In genomic region chr4:139454111-139454600, GRCh38 we compare ENCODE assay signal across 1 cellular context.
TF ChIP-seq lines count a peak whose summit lies in the region.

Gene RAB33B (plus strand): TSS chr4:139454121. CDS start chr4:139454196, 75 bp downstream.

TF ChIP-seq in K562, 482 proteins besides CTCF, POLR2A, EP300 and RAD21 (continued from another document and continues in another):
- TF ChIP-seq FOXJ3 (CRISPR knock-in tag; IDR thresholded peaks at IDR 0.05) (no peak), ATF7 (IDR thresholded peaks at IDR 0.05) (peak; percentile 66), MCM7 (IDR thresholded peaks at IDR 0.05) (no peak), CEBPZ (IDR thresholded peaks at IDR 0.05; ENCODE audit: borderline replicate concordance, low read depth, low read length) (no peak), BHLHE40 (IDR thresholded peaks at IDR 0.05; ENCODE audit: low read length) (0 out of 2 replicates have a peak, but pooled peaks have one; percentile 12), BCOR (IDR thresholded peaks at IDR 0.05) (peak; percentile 42), RBBP5 (IDR thresholded peaks at IDR 0.05; ENCODE audit: borderline replicate concordance, insufficient read depth, low read length, poor library complexity, severe bottlenecking) (peak; percentile 71), MTA2 (IDR thresholded peaks at IDR 0.05; ENCODE audit: low read depth) (no peak), CC2D1A (IDR thresholded peaks at IDR 0.05) (peak; percentile 77; the same call in 1 of the 2 replicates), ZNF431 (CRISPR knock-in tag; IDR thresholded peaks at IDR 0.05) (0 out of 2 replicates have a peak, but pooled peaks have one; percentile 24), TCFL5 (CRISPR knock-in tag; conservative IDR thresholded peaks at IDR 0.05) (no peak), SMARCB1 (IDR thresholded peaks at IDR 0.05; ENCODE audit: insufficient read length, low read depth) (no peak), NFXL1 (CRISPR knock-in tag; IDR thresholded peaks at IDR 0.05) (no peak), ZNF347 (CRISPR knock-in tag; IDR thresholded peaks at IDR 0.05; ENCODE audit: low read depth) (no peak), CEBPB (tag; IDR thresholded peaks at IDR 0.05) (peak; percentile 89), SMC3 (conservative IDR thresholded peaks at IDR 0.05; ENCODE audit: insufficient read depth, low read depth, low read length) (no peak; the same call in 1 of the 2 replicates), NR0B1 (IDR thresholded peaks at IDR 0.05; ENCODE audit: partially characterized antibody) (no peak), PHTF2 (CRISPR knock-in tag; IDR thresholded peaks at IDR 0.05) (no peak), KAT7 (CRISPR knock-in tag; IDR thresholded peaks at IDR 0.05; ENCODE audit: borderline replicate concordance) (no peak), CHAMP1 (IDR thresholded peaks at IDR 0.05) (no peak), RCOR1 (IDR thresholded peaks at IDR 0.05; ENCODE audit: borderline replicate concordance in 1 of 2, low read depth in 2 of 2, low read length in 2 of 2) (no peak), DDX20 (tag; IDR thresholded peaks at IDR 0.05; ENCODE audit: low read depth) (no peak)
- TF ChIP-seq, protein P1, sequence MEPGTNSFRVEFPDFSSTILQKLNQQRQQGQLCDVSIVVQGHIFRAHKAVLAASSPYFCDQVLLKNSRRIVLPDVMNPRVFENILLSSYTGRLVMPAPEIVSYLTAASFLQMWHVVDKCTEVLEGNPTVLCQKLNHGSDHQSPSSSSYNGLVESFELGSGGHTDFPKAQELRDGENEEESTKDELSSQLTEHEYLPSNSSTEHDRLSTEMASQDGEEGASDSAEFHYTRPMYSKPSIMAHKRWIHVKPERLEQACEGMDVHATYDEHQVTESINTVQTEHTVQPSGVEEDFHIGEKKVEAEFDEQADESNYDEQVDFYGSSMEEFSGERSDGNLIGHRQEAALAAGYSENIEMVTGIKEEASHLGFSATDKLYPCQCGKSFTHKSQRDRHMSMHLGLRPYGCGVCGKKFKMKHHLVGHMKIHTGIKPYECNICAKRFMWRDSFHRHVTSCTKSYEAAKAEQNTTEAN (CRISPR knock-in tag; IDR thresholded peaks at IDR 0.05): 0 out of 2 replicates have a peak, but pooled peaks have one; percentile 53
- TF ChIP-seq, protein P2, sequence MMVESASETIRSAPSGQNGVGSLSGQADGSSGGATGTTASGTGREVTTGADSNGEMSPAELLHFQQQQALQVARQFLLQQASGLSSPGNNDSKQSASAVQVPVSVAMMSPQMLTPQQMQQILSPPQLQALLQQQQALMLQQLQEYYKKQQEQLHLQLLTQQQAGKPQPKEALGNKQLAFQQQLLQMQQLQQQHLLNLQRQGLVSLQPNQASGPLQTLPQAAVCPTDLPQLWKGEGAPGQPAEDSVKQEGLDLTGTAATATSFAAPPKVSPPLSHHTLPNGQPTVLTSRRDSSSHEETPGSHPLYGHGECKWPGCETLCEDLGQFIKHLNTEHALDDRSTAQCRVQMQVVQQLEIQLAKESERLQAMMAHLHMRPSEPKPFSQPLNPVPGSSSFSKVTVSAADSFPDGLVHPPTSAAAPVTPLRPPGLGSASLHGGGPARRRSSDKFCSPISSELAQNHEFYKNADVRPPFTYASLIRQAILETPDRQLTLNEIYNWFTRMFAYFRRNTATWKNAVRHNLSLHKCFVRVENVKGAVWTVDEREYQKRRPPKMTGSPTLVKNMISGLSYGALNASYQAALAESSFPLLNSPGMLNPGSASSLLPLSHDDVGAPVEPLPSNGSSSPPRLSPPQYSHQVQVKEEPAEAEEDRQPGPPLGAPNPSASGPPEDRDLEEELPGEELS (CRISPR knock-in tag; IDR thresholded peaks at IDR 0.05; ENCODE audit: borderline replicate concordance): 0 out of 2 replicates have a peak, but pooled peaks have one; percentile 51
- TF ChIP-seq, protein P3, sequence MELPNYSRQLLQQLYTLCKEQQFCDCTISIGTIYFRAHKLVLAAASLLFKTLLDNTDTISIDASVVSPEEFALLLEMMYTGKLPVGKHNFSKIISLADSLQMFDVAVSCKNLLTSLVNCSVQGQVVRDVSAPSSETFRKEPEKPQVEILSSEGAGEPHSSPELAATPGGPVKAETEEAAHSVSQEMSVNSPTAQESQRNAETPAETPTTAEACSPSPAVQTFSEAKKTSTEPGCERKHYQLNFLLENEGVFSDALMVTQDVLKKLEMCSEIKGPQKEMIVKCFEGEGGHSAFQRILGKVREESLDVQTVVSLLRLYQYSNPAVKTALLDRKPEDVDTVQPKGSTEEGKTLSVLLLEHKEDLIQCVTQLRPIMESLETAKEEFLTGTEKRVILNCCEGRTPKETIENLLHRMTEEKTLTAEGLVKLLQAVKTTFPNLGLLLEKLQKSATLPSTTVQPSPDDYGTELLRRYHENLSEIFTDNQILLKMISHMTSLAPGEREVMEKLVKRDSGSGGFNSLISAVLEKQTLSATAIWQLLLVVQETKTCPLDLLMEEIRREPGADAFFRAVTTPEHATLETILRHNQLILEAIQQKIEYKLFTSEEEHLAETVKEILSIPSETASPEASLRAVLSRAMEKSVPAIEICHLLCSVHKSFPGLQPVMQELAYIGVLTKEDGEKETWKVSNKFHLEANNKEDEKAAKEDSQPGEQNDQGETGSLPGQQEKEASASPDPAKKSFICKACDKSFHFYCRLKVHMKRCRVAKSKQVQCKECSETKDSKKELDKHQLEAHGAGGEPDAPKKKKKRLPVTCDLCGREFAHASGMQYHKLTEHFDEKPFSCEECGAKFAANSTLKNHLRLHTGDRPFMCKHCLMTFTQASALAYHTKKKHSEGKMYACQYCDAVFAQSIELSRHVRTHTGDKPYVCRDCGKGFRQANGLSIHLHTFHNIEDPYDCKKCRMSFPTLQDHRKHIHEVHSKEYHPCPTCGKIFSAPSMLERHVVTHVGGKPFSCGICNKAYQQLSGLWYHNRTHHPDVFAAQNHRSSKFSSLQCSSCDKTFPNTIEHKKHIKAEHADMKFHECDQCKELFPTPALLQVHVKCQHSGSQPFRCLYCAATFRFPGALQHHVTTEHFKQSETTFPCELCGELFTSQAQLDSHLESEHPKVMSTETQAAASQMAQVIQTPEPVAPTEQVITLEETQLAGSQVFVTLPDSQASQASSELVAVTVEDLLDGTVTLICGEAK (IDR thresholded peaks at IDR 0.05): peak; percentile 35; the same call in 1 of the 2 replicates
- TF ChIP-seq, protein P3 (CRISPR knock-in tag; IDR thresholded peaks at IDR 0.05): no peak
- TF ChIP-seq, protein P4, sequence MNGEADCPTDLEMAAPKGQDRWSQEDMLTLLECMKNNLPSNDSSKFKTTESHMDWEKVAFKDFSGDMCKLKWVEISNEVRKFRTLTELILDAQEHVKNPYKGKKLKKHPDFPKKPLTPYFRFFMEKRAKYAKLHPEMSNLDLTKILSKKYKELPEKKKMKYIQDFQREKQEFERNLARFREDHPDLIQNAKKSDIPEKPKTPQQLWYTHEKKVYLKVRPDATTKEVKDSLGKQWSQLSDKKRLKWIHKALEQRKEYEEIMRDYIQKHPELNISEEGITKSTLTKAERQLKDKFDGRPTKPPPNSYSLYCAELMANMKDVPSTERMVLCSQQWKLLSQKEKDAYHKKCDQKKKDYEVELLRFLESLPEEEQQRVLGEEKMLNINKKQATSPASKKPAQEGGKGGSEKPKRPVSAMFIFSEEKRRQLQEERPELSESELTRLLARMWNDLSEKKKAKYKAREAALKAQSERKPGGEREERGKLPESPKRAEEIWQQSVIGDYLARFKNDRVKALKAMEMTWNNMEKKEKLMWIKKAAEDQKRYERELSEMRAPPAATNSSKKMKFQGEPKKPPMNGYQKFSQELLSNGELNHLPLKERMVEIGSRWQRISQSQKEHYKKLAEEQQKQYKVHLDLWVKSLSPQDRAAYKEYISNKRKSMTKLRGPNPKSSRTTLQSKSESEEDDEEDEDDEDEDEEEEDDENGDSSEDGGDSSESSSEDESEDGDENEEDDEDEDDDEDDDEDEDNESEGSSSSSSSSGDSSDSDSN (IDR thresholded peaks at IDR 0.05; ENCODE audit: borderline replicate concordance in 1 of 2, low read depth in 2 of 2, low read length in 2 of 2): peak in 1 of 2 experiments; percentile 46; a peak in 1 of 4 replicates
